6 cellular contexts compared by ENCODE assay signal in genomic region chr19:1214299-1214861, GRCh38. TPM values are rescaled to one million over a fixed set of nuclear protein-coding genes. Genes with fewer than 3 reads are reported as not detected.
A peak's percentile ranks its signal among the peaks of the same experiment; 100 is the strongest.
DNase-seq lines count a peak whose midpoint lies in the region; ATAC-seq and TF ChIP-seq lines count a peak whose summit lies in the region.

No MANE protein-coding gene starts in this region.

- no peak for DNase-seq in activated CD4-positive, alpha-beta memory T cell treated with anti-CD3 and anti-CD28 coated beads for 36 hours
- DNase-seq in foreskin keratinocyte: no peak
- DNase-seq in stomach: no peak
- no peak for DNase-seq in NCI-H2196 treated with DMSO at 0.1 percent for 48 hours (lab: John Stamatoyannopoulos, UW; ENCODE audit: unreplicated experiment)
- no peak for DNase-seq in stimulated activated naive CD4-positive, alpha-beta T cell (lab: John Stamatoyannopoulos, UW)

- H3K27me3 ChIP-seq in foreskin keratinocyte (no peaks in the 10 kb centered on the region), stomach (no peaks in the 10 kb centered on the region)

- 24 to 53% (median 50%) methylated on average over 10 to 21 of the region's 21 CpGs for WGBS in stomach, 5 donors

- H3K36me3 ChIP-seq in stomach: peaks cover 5 to 17% (median 15%) of the 10 kb centered on the region in 4 donors

- no peak for TF ChIP-seq POLR2A in stomach (IDR thresholded peaks at IDR 0.05)

- POLR2A ChIA-PET in activated CD4-positive, alpha-beta memory T cell treated with anti-CD3 and anti-CD28 coated beads for 36 hours (lab: Charles Lee): interaction anchor here (0.7 to 1.7 kb wide), 6 partner anchors 11 to 193 kb away, joined by 3 to 6 read pairs (median 3); partner anchors contain the start of genes ABCA7, RNU6-2 and SBNO2

- no peaks in the 10 kb centered on the region for H3K9me3 ChIP-seq in stomach

- peak overlapping the region; percentile 97 for H3K27ac Mint-ChIP-seq in activated CD4-positive, alpha-beta memory T cell treated with anti-CD3 and anti-CD28 coated beads for 36 hours

- no peaks in the 10 kb centered on the region for H3K9me3 Mint-ChIP-seq in activated CD4-positive, alpha-beta memory T cell treated with anti-CD3 and anti-CD28 coated beads for 36 hours

- H3K4me1 Mint-ChIP-seq in activated CD4-positive, alpha-beta memory T cell treated with anti-CD3 and anti-CD28 coated beads for 36 hours (ENCODE audit: low read depth): peaks cover 29% of the 10 kb centered on the region

- peaks cover 24% of the 10 kb centered on the region for H3K4me1 ChIP-seq in foreskin keratinocyte
- H3K4me1 ChIP-seq in stomach: peaks cover 62 to 98% (median 90%) of the 10 kb centered on the region in 4 donors

- H3K4me3 ChIP-seq in stomach: no peak overlapping the region

- TF ChIP-seq CTCF in foreskin keratinocyte (conservative IDR thresholded peaks at IDR 0.05): no peak
- TF ChIP-seq CTCF in stomach (IDR thresholded peaks at IDR 0.05): no peak

- H3K36me3 Mint-ChIP-seq in activated CD4-positive, alpha-beta memory T cell treated with anti-CD3 and anti-CD28 coated beads for 36 hours: peaks cover 16% of the 10 kb centered on the region

- ATAC-seq in foreskin keratinocyte: no peak
- no peak for ATAC-seq in GM19035 (IDR thresholded peaks at IDR 0.05; ENCODE audit: unreplicated experiment)

- no peaks in the 10 kb centered on the region for H3K27me3 Mint-ChIP-seq in activated CD4-positive, alpha-beta memory T cell treated with anti-CD3 and anti-CD28 coated beads for 36 hours

- peak overlapping the region; percentile 77 for H3K4me3 Mint-ChIP-seq in activated CD4-positive, alpha-beta memory T cell treated with anti-CD3 and anti-CD28 coated beads for 36 hours

- CTCF ChIA-PET in activated CD4-positive, alpha-beta memory T cell treated with anti-CD3 and anti-CD28 coated beads for 36 hours (lab: Charles Lee): interaction anchor here (1.2 to 3.4 kb wide), 4 partner anchors 11 to 101 kb away, joined by 3 to 11 read pairs (median 6); no protein-coding TSS in a partner anchor

- TF ChIP-seq EP300 in stomach (IDR thresholded peaks at IDR 0.05): no peak

- intact Hi-C loops in activated CD4-positive, alpha-beta memory T cell treated with anti-CD3 and anti-CD28 coated beads for 36 hours (cut with micrococcal nuclease): no loop called here
- intact Hi-C loops in stomach (cut with DNase I; ENCODE audit: low total_unique reads): no loop called here

- H3K27ac ChIP-seq in foreskin keratinocyte: peak overlapping the region; percentile 46
- peak overlapping the region; percentile 57 to 89 (median 88) for H3K27ac ChIP-seq in stomach

RNA-seq across cellular contexts. Expression of gene STK11, which starts 8.8 kb away (rescaled TPM):
- 10 to 100 TPM; 66.4 to 74.3 TPM for total RNA-seq in activated CD4-positive, alpha-beta memory T cell treated with anti-CD3 and anti-CD28 coated beads for 36 hours
- total RNA-seq in foreskin keratinocyte: 64.9 and 66.1 TPM in 2 replicates
- polyA plus RNA-seq in foreskin keratinocyte: 46.9 and 47.1 TPM in 2 replicates
- 100 to 1,000 TPM in 1 of 5 donors, 10 to 100 TPM in 4; 55.1 to 368 (median 82.3) TPM for total RNA-seq in stomach
- polyA plus RNA-seq in stomach: 10 to 100 TPM; 43.1 to 65.3 (median 48.8) TPM

RNA-seq across cellular contexts. Expression of gene CBARP, which starts 23.4 kb away (rescaled TPM):
- total RNA-seq in activated CD4-positive, alpha-beta memory T cell treated with anti-CD3 and anti-CD28 coated beads for 36 hours: 1 to 10 TPM; 1.3 to 2.1 TPM
- total RNA-seq in foreskin keratinocyte (3.0 and 3.1 TPM in 2 replicates), stomach (1 to 10 TPM in 2 of 5 donors, not detected in 3; 1.3 to 8.9 TPM)
- polyA plus RNA-seq in foreskin keratinocyte (2.4 TPM in 2 replicates), stomach (under 1 TPM in 2 of 3 donors, not detected in 1; 0.19 to 0.28 TPM)

RNA-seq across cellular contexts. Expression of gene ATP5F1D, which starts 27.2 kb away (rescaled TPM):
- total RNA-seq in activated CD4-positive, alpha-beta memory T cell treated with anti-CD3 and anti-CD28 coated beads for 36 hours: 100 to 1,000 TPM; 178 to 192 TPM
- total RNA-seq in foreskin keratinocyte: 133 and 135 TPM in 2 replicates
- polyA plus RNA-seq in foreskin keratinocyte: 244 and 259 TPM in 2 replicates
- total RNA-seq in stomach: 100 to 1,000 TPM in 2 of 5 donors, 10 to 100 TPM in 3; 26.4 to 905 (median 37.9) TPM
- 100 to 1,000 TPM; 355 to 508 (median 358) TPM for polyA plus RNA-seq in stomach

RNA-seq across cellular contexts. Expression of gene MIDN, which starts 34.0 kb away (rescaled TPM):
- total RNA-seq in activated CD4-positive, alpha-beta memory T cell treated with anti-CD3 and anti-CD28 coated beads for 36 hours: 10 to 100 TPM; 54.1 to 54.6 TPM
- total RNA-seq in foreskin keratinocyte (21.3 and 24.4 TPM in 2 replicates), stomach (100 to 1,000 TPM in 1 of 5 donors, 10 to 100 TPM in 4; 31.6 to 118 (median 54.6) TPM)
- polyA plus RNA-seq in foreskin keratinocyte (16.6 and 17.7 TPM in 2 replicates), stomach (10 to 100 TPM; 17.0 to 29.2 (median 21.0) TPM)

RNA-seq across cellular contexts. Expression of gene SBNO2, which starts 40.3 kb away (rescaled TPM):
- total RNA-seq in activated CD4-positive, alpha-beta memory T cell treated with anti-CD3 and anti-CD28 coated beads for 36 hours: 100 to 1,000 TPM in 1 of 2 experiments, 10 to 100 TPM in 1; 96.9 to 110 TPM
- total RNA-seq in foreskin keratinocyte (31.9 and 32.2 TPM in 2 replicates), stomach (10 to 100 TPM; 19.3 to 74.7 (median 63.5) TPM)
- polyA plus RNA-seq in foreskin keratinocyte (18.2 and 18.3 TPM in 2 replicates), stomach (10 to 100 TPM; 16.3 to 36.1 (median 23.6) TPM)
